In genomic region chr5:118614701-118615475, GRCh38 we compare ENCODE assay signal across 21 cellular contexts.
"Had no signal": no experiment of that assay in that cellular context is flagged by ENCODE, and none has a peak within 500 bp of the region (broad histone marks: within the 10 kb centered on the region; RNA-seq: fewer than 3 reads in every experiment).

No MANE protein-coding gene starts in this region.

- H3K27me3 ChIP-seq: esophagus squamous epithelium, foreskin keratinocyte, spleen, tibial artery had no signal

- H2AFZ ChIP-seq: parathyroid adenoma had no signal

- H3K36me3 ChIP-seq: esophagus squamous epithelium, prostate gland, spleen, tibial artery had no signal

- H3K79me2 ChIP-seq: parathyroid adenoma had no signal

- ATAC-seq: effector memory CD8-positive, alpha-beta T cell; foreskin keratinocyte; left colon; natural killer cell treated with Interleukin-12 subunit alpha and Interleukin-12 subunit beta and Interleukin-15 and Interleukin-18, amount 100 ng/mL, for 72 hours; sciatic nerve; stimulated activated memory B cell treated with anti-CD40 and anti-IgM and Interleukin-4, amounts not matched to agents 10 μg/mL and 1 μg/mL and 100 μg/mL, for 72 hours had no signal

- H3K9me3 ChIP-seq: esophagus squamous epithelium, prostate gland, spleen, tibial artery had no signal

- H3K27me3 Mint-ChIP-seq: dendritic cell treated with granulocyte-macrophage colony-stimulating factor and Interleukin-4, amounts not matched to agents 40 ng/mL and 50 ng/mL, for 4 days; effector memory CD8-positive, alpha-beta T cell; natural killer cell treated with Interleukin-12 subunit alpha and Interleukin-12 subunit beta and Interleukin-15 and Interleukin-18, amount 100 ng/mL, for 72 hours; stimulated activated naive CD8-positive, alpha-beta T cell treated with anti-CD3 and anti-CD28 coated beads, Interleukin-15, Interleukin-2, amounts not matched to agents 100 ng/mL and 50 ng/mL, for 24 hours had no signal

- H3K4me3 ChIP-seq: esophagus squamous epithelium, prostate gland, spleen, tibial artery had no signal

- H3K36me3 Mint-ChIP-seq: memory B cell; natural killer cell treated with Interleukin-12 subunit alpha and Interleukin-12 subunit beta and Interleukin-15 and Interleukin-18, amount 100 ng/mL, for 72 hours; stimulated activated memory B cell treated with anti-CD40 and anti-IgM and Interleukin-4, amounts not matched to agents 10 μg/mL and 1 μg/mL and 100 μg/mL, for 72 hours had no signal

- H3K4me1 ChIP-seq: esophagus squamous epithelium, foreskin keratinocyte, parathyroid adenoma, prostate gland, spleen, tibial artery had no signal

- DNase-seq: effector memory CD8-positive, alpha-beta T cell; esophagus squamous epithelium; foreskin keratinocyte; kidney; left colon; midbrain; retina; spleen; stimulated activated CD4-positive, alpha-beta T cell treated with anti-CD3 and anti-CD28 coated beads, Interleukin-15, amount 100 ng/mL, for 24 hours; stimulated activated CD4-positive, alpha-beta T cell treated with anti-CD3 and anti-CD28 coated beads, Interleukin-1b, Interleukin-23, amount 100 ng/mL, for 48 hours; stimulated activated CD4-positive, alpha-beta T cell treated with anti-CD3 and anti-CD28 coated beads, Interleukin-4, amount 100 ng/mL, for 24 hours; tibial artery had no signal

- H3K4me3 Mint-ChIP-seq: dendritic cell treated with granulocyte-macrophage colony-stimulating factor and Interleukin-4, amounts not matched to agents 40 ng/mL and 50 ng/mL, for 4 days; effector memory CD8-positive, alpha-beta T cell; memory B cell; natural killer cell treated with Interleukin-12 subunit alpha and Interleukin-12 subunit beta and Interleukin-15 and Interleukin-18, amount 100 ng/mL, for 72 hours; stimulated activated memory B cell treated with anti-CD40 and anti-IgM and Interleukin-4, amounts not matched to agents 10 μg/mL and 1 μg/mL and 100 μg/mL, for 72 hours; stimulated activated naive CD8-positive, alpha-beta T cell treated with anti-CD3 and anti-CD28 coated beads, Interleukin-15, Interleukin-2, amounts not matched to agents 100 ng/mL and 50 ng/mL, for 24 hours had no signal

- FAIRE-seq: colon, kidney had no signal

- H3K4me1 Mint-ChIP-seq: memory B cell; stimulated activated memory B cell treated with anti-CD40 and anti-IgM and Interleukin-4, amounts not matched to agents 10 μg/mL and 1 μg/mL and 100 μg/mL, for 72 hours had no signal

- H3K9me3 Mint-ChIP-seq: dendritic cell treated with granulocyte-macrophage colony-stimulating factor and Interleukin-4, amounts not matched to agents 40 ng/mL and 50 ng/mL, for 4 days; memory B cell; stimulated activated memory B cell treated with anti-CD40 and anti-IgM and Interleukin-4, amounts not matched to agents 10 μg/mL and 1 μg/mL and 100 μg/mL, for 72 hours; stimulated activated naive CD8-positive, alpha-beta T cell treated with anti-CD3 and anti-CD28 coated beads, Interleukin-15, Interleukin-2, amounts not matched to agents 100 ng/mL and 50 ng/mL, for 24 hours had no signal

- H3K27ac Mint-ChIP-seq: dendritic cell treated with granulocyte-macrophage colony-stimulating factor and Interleukin-4, amounts not matched to agents 40 ng/mL and 50 ng/mL, for 4 days; effector memory CD8-positive, alpha-beta T cell; memory B cell; natural killer cell treated with Interleukin-12 subunit alpha and Interleukin-12 subunit beta and Interleukin-15 and Interleukin-18, amount 100 ng/mL, for 72 hours; stimulated activated memory B cell treated with anti-CD40 and anti-IgM and Interleukin-4, amounts not matched to agents 10 μg/mL and 1 μg/mL and 100 μg/mL, for 72 hours; stimulated activated naive CD8-positive, alpha-beta T cell treated with anti-CD3 and anti-CD28 coated beads, Interleukin-15, Interleukin-2, amounts not matched to agents 100 ng/mL and 50 ng/mL, for 24 hours had no signal

- H3K27ac ChIP-seq: esophagus squamous epithelium, foreskin keratinocyte, parathyroid adenoma, prostate gland, spleen, tibial artery had no signal
